In the genomic region with DNA sequence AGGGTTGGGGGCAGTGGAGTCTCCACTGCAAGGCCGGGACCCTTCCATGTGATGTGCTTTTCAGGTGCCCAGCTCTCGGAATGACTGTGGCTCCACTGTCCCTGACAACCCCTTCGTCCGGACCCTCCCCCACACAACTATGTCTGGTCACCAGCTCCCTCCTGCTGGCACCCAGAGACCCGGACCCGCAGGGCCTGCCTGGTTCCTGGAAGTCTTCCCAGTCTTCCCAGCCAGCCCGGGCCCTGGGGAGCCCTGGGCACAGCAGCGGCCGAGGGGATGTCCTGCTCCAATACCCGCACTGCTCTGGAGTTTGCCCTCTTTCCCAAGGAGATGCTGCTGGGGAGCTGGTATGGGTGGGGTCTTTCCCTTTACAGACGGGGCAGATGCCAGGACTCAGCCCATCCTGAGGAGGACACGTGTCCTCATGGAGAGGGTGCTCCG, we compare ENCODE assay signal across 15 cellular contexts.
"Had no signal": no experiment of that assay in that cellular context is flagged by ENCODE, and none has a peak within 500 bp of the region (broad histone marks: within the 10 kb centered on the region; RNA-seq: fewer than 3 reads in every experiment).

No MANE protein-coding gene starts in this region.

- H3K36me3 Mint-ChIP-seq: activated naive CD4-positive, alpha-beta T cell treated with anti-CD3 and anti-CD28 coated beads, Interleukin-2, amount 50 U/mL, for 24 hours had no signal

- H3K4me3 Mint-ChIP-seq: activated naive CD4-positive, alpha-beta T cell treated with anti-CD3 and anti-CD28 coated beads, Interleukin-2, amount 50 U/mL, for 24 hours; stimulated activated naive CD8-positive, alpha-beta T cell treated with anti-CD3 and anti-CD28 coated beads, Interleukin-15, amount 100 ng/mL, for 72 hours had no signal

- ATAC-seq: gastrocnemius medialis; left lung; stimulated activated naive CD8-positive, alpha-beta T cell treated with anti-CD3 and anti-CD28 coated beads, Interleukin-15, amount 100 ng/mL, for 72 hours had no signal

- H3K27ac Mint-ChIP-seq: activated naive CD4-positive, alpha-beta T cell treated with anti-CD3 and anti-CD28 coated beads, Interleukin-2, amount 50 U/mL, for 24 hours; progenitor cell of endocrine pancreas had no signal

- H3K9me3 ChIP-seq: gastrocnemius medialis, left lung, right atrium auricular region, testis, upper lobe of left lung had no signal

- H3K27me3 Mint-ChIP-seq: activated naive CD4-positive, alpha-beta T cell treated with anti-CD3 and anti-CD28 coated beads, Interleukin-2, amount 50 U/mL, for 24 hours; progenitor cell of endocrine pancreas; stimulated activated naive CD8-positive, alpha-beta T cell treated with anti-CD3 and anti-CD28 coated beads, Interleukin-15, amount 100 ng/mL, for 72 hours had no signal

- DNase-seq: activated CD4-positive, alpha-beta T cell treated with anti-CD3 and anti-CD28 coated beads for 1 hour; activated gamma-delta T cell; gastrocnemius medialis; left lung; mammary epithelial cell; midbrain; stimulated activated CD4-positive, alpha-beta T cell treated with anti-CD3 and anti-CD28 coated beads, Interleukin-2, amount 100 ng/mL, for 24 hours; stimulated activated naive CD8-positive, alpha-beta T cell treated with anti-CD3 and anti-CD28 coated beads, Interleukin-15, amount 100 ng/mL, for 72 hours; T-helper 2 cell; testis had no signal

- H3K27ac ChIP-seq: gastrocnemius medialis, left lung, right atrium auricular region, testis, upper lobe of left lung had no signal

- H3K4me3 ChIP-seq: gastrocnemius medialis, left lung, right atrium auricular region, testis, upper lobe of left lung had no signal

- H3K27me3 ChIP-seq: gastrocnemius medialis, right atrium auricular region, testis, upper lobe of left lung had no signal

- H3K36me3 ChIP-seq: gastrocnemius medialis, right atrium auricular region had no signal

- H3K9me3 Mint-ChIP-seq: activated naive CD4-positive, alpha-beta T cell treated with anti-CD3 and anti-CD28 coated beads, Interleukin-2, amount 50 U/mL, for 24 hours; neural crest cell; stimulated activated naive CD8-positive, alpha-beta T cell treated with anti-CD3 and anti-CD28 coated beads, Interleukin-15, amount 100 ng/mL, for 72 hours had no signal
